11 cellular contexts compared by ENCODE assay signal in the genomic region with DNA sequence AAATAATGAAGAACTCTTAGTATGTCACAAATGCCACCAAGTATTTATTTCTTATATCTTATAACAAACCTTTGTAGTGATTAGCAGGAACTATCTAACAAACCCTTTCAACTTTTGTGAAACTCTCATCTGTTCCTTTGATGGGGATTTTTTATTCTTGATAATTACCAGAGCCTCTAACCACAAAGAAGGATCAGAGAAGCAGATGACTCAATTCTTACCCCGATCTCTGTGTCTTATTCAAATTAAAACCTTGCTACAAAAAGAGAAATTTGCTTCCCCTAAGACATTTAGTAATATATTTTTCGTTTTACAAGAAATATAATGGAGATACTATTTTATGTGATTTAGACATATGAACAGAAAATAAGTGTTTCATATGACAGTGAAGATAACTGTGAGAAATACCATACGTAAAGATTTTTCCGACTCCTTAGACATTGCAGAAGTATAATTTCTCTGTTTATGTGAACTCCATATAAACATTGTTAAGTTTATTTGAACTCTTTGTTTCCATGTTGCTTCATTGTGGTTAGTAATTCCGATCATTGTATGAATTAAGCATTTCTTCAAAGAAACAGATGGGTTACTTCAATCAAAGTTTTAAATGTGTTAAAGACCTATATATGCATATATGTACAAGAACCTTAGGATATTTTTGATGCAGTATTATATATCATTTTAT.
DNase-seq lines count a peak whose midpoint lies in the region; ATAC-seq, FAIRE-seq and TF ChIP-seq lines count a peak whose summit lies in the region.
"Had no signal": no experiment of that assay in that cellular context is flagged by ENCODE, and none has a peak within 500 bp of the region (broad histone marks: within the 10 kb centered on the region; RNA-seq: fewer than 3 reads in every experiment).

No MANE protein-coding gene starts in this region.

- H3K4me3 Mint-ChIP-seq in activated naive CD8-positive, alpha-beta T cell treated with anti-CD3 and anti-CD28 coated beads, Interleukin-2, amount 50 U/mL, for 24 hours: no peak overlapping the region

- no peaks in the 10 kb centered on the region for H3K9me3 ChIP-seq in pancreas
- H3K9me3 ChIP-seq: uterus had no signal

- H3K27me3 Mint-ChIP-seq in activated naive CD8-positive, alpha-beta T cell treated with anti-CD3 and anti-CD28 coated beads, Interleukin-2, amount 50 U/mL, for 24 hours: peaks cover 7% of the 10 kb centered on the region

- peak; percentile 42 for FAIRE-seq in G401.6 (lab: Jason Lieb, UNC)
- no peak for FAIRE-seq in pancreas (lab: Jason Lieb, UNC)
- FAIRE-seq: kidney had no signal

- intact Hi-C loops in pancreas (cut with DNase I): no loop called here

- H3K9me3 Mint-ChIP-seq in activated naive CD8-positive, alpha-beta T cell treated with anti-CD3 and anti-CD28 coated beads, Interleukin-2, amount 50 U/mL, for 24 hours: no peaks in the 10 kb centered on the region

- TF ChIP-seq CTCF in pancreas (IDR thresholded peaks at IDR 0.05): no peak

- H3K27ac ChIP-seq in caudate nucleus (ENCODE audit: low read depth, low read length): no peak overlapping the region
- no peak overlapping the region for H3K27ac ChIP-seq in pancreas
- H3K27ac ChIP-seq: cardiac muscle cell, uterus had no signal

- ATAC-seq in GM19395 (IDR thresholded peaks at IDR 0.05; ENCODE audit: unreplicated experiment) (peak; percentile 96), HG03039 (IDR thresholded peaks at IDR 0.05; ENCODE audit: unreplicated experiment) (peak; percentile 97), pancreas (no peak)
- ATAC-seq in activated naive CD8-positive, alpha-beta T cell treated with anti-CD3 and anti-CD28 coated beads, Interleukin-2, amount 50 U/mL, for 24 hours: peak; percentile 81

- H3K4me1 ChIP-seq in pancreas: no peaks in the 10 kb centered on the region
- H3K4me1 ChIP-seq: uterus had no signal

- no peaks in the 10 kb centered on the region for H3K27me3 ChIP-seq in pancreas
- H3K27me3 ChIP-seq: cardiac muscle cell, uterus had no signal

- H3K27ac Mint-ChIP-seq in activated naive CD8-positive, alpha-beta T cell treated with anti-CD3 and anti-CD28 coated beads, Interleukin-2, amount 50 U/mL, for 24 hours: peak overlapping the region; percentile 41

- H3K4me3 ChIP-seq in pancreas: no peak overlapping the region
- H3K4me3 ChIP-seq: cardiac muscle cell, uterus had no signal

- no peaks in the 10 kb centered on the region for H3K36me3 ChIP-seq in pancreas
- H3K36me3 ChIP-seq: cardiac muscle cell, uterus had no signal

- H3K4me1 Mint-ChIP-seq in activated naive CD8-positive, alpha-beta T cell treated with anti-CD3 and anti-CD28 coated beads, Interleukin-2, amount 50 U/mL, for 24 hours: peaks cover 32% of the 10 kb centered on the region

- H3K36me3 Mint-ChIP-seq in activated naive CD8-positive, alpha-beta T cell treated with anti-CD3 and anti-CD28 coated beads, Interleukin-2, amount 50 U/mL, for 24 hours (ENCODE audit: low read depth): peaks cover 4% of the 10 kb centered on the region

- WGBS in pancreas, 2 donors: 62 to 71% methylated on average over 5 of the region's 5 CpGs

- DNase-seq in activated naive CD8-positive, alpha-beta T cell treated with anti-CD3 and anti-CD28 coated beads, Interleukin-2, amount 50 U/mL, for 24 hours: no peak
- DNase-seq in NK-92 (lab: John Stamatoyannopoulos, UW; ENCODE audit: unreplicated experiment): no peak
- DNase-seq in caudate nucleus (lab: John Stamatoyannopoulos, UW): no peak
- DNase-seq in NOMO-1 (lab: John Stamatoyannopoulos, UW; ENCODE audit: unreplicated experiment in 2 of 2): no peak
- no peak for DNase-seq in pancreas
- DNase-seq: kidney, uterus had no signal

Comparison
In these comparisons a context has a peak if more than half of its experiments do, and no peak if none do; other contexts are left out.
1. ATAC-seq: peak in GM19395 (single experiment), HG03039 (single experiment) and activated naive CD8-positive, alpha-beta T cell treated with anti-CD3 and anti-CD28 coated beads, Interleukin-2, amount 50 U/mL, for 24 hours (single experiment); none in pancreas (0 of 4).